In genomic region chr2:212891580-212891979, GRCh38 we compare ENCODE assay signal across 14 cellular contexts.
DNase-seq lines count a peak whose midpoint lies in the region; ATAC-seq and TF ChIP-seq lines count a peak whose summit lies in the region.
"Had no signal": no experiment of that assay in that cellular context is flagged by ENCODE, and none has a peak within 500 bp of the region (broad histone marks: within the 10 kb centered on the region; RNA-seq: fewer than 3 reads in every experiment).

No MANE protein-coding gene starts in this region.

- H3K4me3 ChIP-seq in OCI-LY3 (ENCODE audit: low read length): peak overlapping the region; percentile 62; the same call in 1 of the 2 replicates
- H3K4me3 ChIP-seq: GM12878, GM23248 had no signal

- no peak overlapping the region for H3K9ac ChIP-seq in OCI-LY3 (ENCODE audit: low read length)
- H3K9ac ChIP-seq: GM23248 had no signal

- CTCF ChIA-PET in WTC11 (lab: Charles Lee): interaction anchor here (0.6 to 2.1 kb wide), 13 partner anchors 9 to 292 kb away, joined by 3 to 11 read pairs (median 4); partner anchors contain the start of gene IKZF2

- no peaks in the 10 kb centered on the region for H3K36me3 Mint-ChIP-seq in WTC11
- H3K36me3 Mint-ChIP-seq in neural crest cell (ENCODE audit: low read depth): no peaks in the 10 kb centered on the region

- H3K27ac Mint-ChIP-seq in WTC11: no peak overlapping the region
- peak overlapping the region; percentile 67 for H3K27ac Mint-ChIP-seq in neural crest cell (ENCODE audit: unreplicated experiment)
- H3K27ac Mint-ChIP-seq: CD8-positive, alpha-beta memory T cell had no signal

- peak overlapping the region; percentile 76 for H3K4me2 ChIP-seq in OCI-LY3 (ENCODE audit: low read length)

- H3K9me3 Mint-ChIP-seq in WTC11 (peaks cover 4% of the 10 kb centered on the region), neural crest cell (peaks cover 1% of the 10 kb centered on the region)

- no peaks in the 10 kb centered on the region for H3K9me3 ChIP-seq in OCI-LY3 (ENCODE audit: insufficient read depth, low read length)
- H3K9me3 ChIP-seq: BE2C had no signal

- no peaks in the 10 kb centered on the region for H3K36me3 ChIP-seq in OCI-LY3 (replicated peaks; ENCODE audit: low read depth, low read length)
- H3K36me3 ChIP-seq: BE2C had no signal

- POLR2A ChIA-PET in WTC11 (lab: Charles Lee): no interaction called here

- no peaks in the 10 kb centered on the region for H4K20me1 ChIP-seq in OCI-LY3 (ENCODE audit: insufficient read depth, low read length)

- ATAC-seq in WTC11: no peak
- no peak for ATAC-seq in GM21576 (IDR thresholded peaks at IDR 0.05; ENCODE audit: unreplicated experiment)

- H3K27me3 Mint-ChIP-seq in WTC11 (ENCODE audit: low read depth) (no peaks in the 10 kb centered on the region), neural crest cell (ENCODE audit: low read depth) (no peaks in the 10 kb centered on the region)
- H3K27me3 Mint-ChIP-seq: CD4-positive, CD25-positive, alpha-beta regulatory T cell; CD8-positive, alpha-beta memory T cell had no signal

- TF ChIP-seq CTCF in OCI-LY3 (IDR thresholded peaks at IDR 0.05; ENCODE audit: low read depth, low read length): no peak
- no peak for TF ChIP-seq CTCF in WTC11 (IDR thresholded peaks at IDR 0.05)
- TF ChIP-seq CTCF in neural crest cell (conservative IDR thresholded peaks at IDR 0.05): no peak

- no peak overlapping the region for H3K4me3 Mint-ChIP-seq in WTC11
- H3K4me3 Mint-ChIP-seq in neural crest cell: no peak overlapping the region
- H3K4me3 Mint-ChIP-seq: CD4-positive, CD25-positive, alpha-beta regulatory T cell; CD8-positive, alpha-beta memory T cell had no signal

- H3K4me1 Mint-ChIP-seq in WTC11 (no peaks in the 10 kb centered on the region), neural crest cell (peaks cover 14% of the 10 kb centered on the region)
- H3K4me1 Mint-ChIP-seq: CD8-positive, alpha-beta memory T cell had no signal

- H2AFZ ChIP-seq in OCI-LY3 (ENCODE audit: low read depth, low read length): 0 out of 2 replicates have a peak overlapping the region, but pooled peaks have one; percentile 77

- H3K27ac ChIP-seq in OCI-LY3 (ENCODE audit: low read length): no peak overlapping the region
- H3K27ac ChIP-seq: GM23248, HL-60 had no signal

- no peaks in the 10 kb centered on the region for H3K79me2 ChIP-seq in OCI-LY3 (ENCODE audit: low read length)

- DNase-seq in WTC11 (ENCODE audit: low spot score) (no peak), neural crest cell (ENCODE audit: low read depth, low spot score) (no peak), H4 (ENCODE audit: low spot score) (no peak), NCI-H510A treated with DMSO at 0.1 percent for 48 hours (lab: John Stamatoyannopoulos, UW) (no peak)
- DNase-seq: C1 segment of cervical spinal cord; CD8-positive, alpha-beta memory T cell; DMS 273 treated with DMSO at 0.1 percent for 48 hours had no signal

- H3K4me1 ChIP-seq in OCI-LY3 (ENCODE audit: low read length): peaks cover 7% of the 10 kb centered on the region; the same call in 1 of the 2 replicates
- H3K4me1 ChIP-seq: BE2C had no signal

- no peaks in the 10 kb centered on the region for H3K27me3 ChIP-seq in OCI-LY3 (ENCODE audit: low read depth, low read length)

TF ChIP-seq in WTC11, 78 proteins besides CTCF, POLR2A, EP300 and RAD21:
- TF ChIP-seq PRRX2 (CRISPR knock-in tag; IDR thresholded peaks at IDR 0.05) (no peak), HMGA2 (CRISPR knock-in tag; IDR thresholded peaks at IDR 0.05) (peak; percentile 99)
TF ChIP-seq in WTC11: peak in this region for 1.
